Comparison of ENCODE assay signal across 24 cellular contexts in the genomic region with DNA sequence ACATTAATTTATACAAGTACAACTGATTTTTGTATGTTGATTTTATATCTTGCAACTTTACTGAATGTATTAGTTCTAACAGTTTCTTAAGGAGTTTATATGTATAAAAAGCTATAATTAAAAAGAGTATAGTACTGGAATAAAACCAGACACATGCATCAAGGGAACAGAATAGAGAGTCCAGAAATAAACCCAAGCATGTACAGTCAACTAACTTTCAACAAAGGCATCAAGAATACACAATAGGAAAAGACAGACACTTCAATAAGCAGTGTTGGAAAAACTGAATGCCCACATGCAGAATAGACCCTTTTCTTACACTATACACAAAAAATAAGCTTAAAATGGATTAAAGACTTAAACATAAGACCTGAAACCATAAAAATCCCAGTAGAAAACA.
"Had no signal": no experiment of that assay in that cellular context is flagged by ENCODE, and none has a peak within 500 bp of the region (broad histone marks: within the 10 kb centered on the region; RNA-seq: fewer than 3 reads in every experiment).

No MANE protein-coding gene starts in this region.

- H3K27ac ChIP-seq: colonic mucosa, dorsolateral prefrontal cortex, epithelial cell of prostate, esophagus muscularis mucosa, esophagus squamous epithelium, foreskin keratinocyte, gastrocnemius medialis, gastroesophageal sphincter had no signal

- H3K36me3 ChIP-seq: colonic mucosa, esophagus muscularis mucosa, esophagus squamous epithelium, gastrocnemius medialis, gastroesophageal sphincter, heart left ventricle, heart right ventricle had no signal

- H3K27me3 ChIP-seq: colonic mucosa, esophagus muscularis mucosa, esophagus squamous epithelium, foreskin keratinocyte, gastrocnemius medialis, gastroesophageal sphincter, heart left ventricle, heart right ventricle had no signal

- H3K4me3 ChIP-seq: colonic mucosa, coronary artery, dorsolateral prefrontal cortex, esophagus muscularis mucosa, esophagus squamous epithelium, gastrocnemius medialis, gastroesophageal sphincter, heart left ventricle, heart right ventricle had no signal

- DNase-seq: colonic mucosa; cortex of kidney; dermis blood vessel endothelial cell; dorsolateral prefrontal cortex; effector CD4-positive, alpha-beta T cell; effector CD8-positive, alpha-beta T cell; effector memory CD4-positive, alpha-beta T cell; effector memory CD8-positive, alpha-beta T cell; endodermal cell; erythroblast; esophagus squamous epithelium; foreskin fibroblast; foreskin keratinocyte; foreskin melanocyte; gastrocnemius medialis; glutamatergic neuron; head of caudate nucleus; heart left ventricle; heart right ventricle had no signal

- ATAC-seq: effector memory CD8-positive, alpha-beta T cell; esophagus mucosa; foreskin keratinocyte; gastrocnemius medialis; gastroesophageal sphincter had no signal

- H3K9me3 ChIP-seq: colonic mucosa, esophagus muscularis mucosa, esophagus squamous epithelium, gastrocnemius medialis, gastroesophageal sphincter, heart left ventricle, heart right ventricle had no signal

- H3K4me1 ChIP-seq: colonic mucosa, esophagus squamous epithelium, foreskin keratinocyte had no signal
